ENCODE assay signal across 12 cellular contexts in the genomic region with DNA sequence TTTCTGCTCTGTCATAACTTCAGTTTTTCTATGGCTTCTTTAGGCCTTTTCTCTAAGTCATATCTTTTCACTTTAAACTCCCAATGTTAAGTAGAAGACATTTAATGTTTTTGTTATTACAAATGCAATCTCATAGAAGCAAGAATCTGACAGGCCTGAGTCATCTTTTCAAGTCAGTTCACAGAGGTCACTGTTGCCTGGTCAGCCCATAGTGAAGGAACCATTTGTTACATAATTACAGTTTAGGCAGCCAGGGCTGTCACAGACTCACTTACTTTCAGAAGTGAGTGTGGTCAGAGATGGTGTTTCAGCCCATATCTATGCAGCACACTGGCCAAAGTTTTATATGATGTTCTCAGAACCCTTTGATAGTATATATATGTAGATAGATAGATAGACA. TPM values are rescaled to one million over a fixed set of nuclear protein-coding genes. Genes with fewer than 3 reads are reported as not detected.
DNase-seq lines count a peak whose midpoint lies in the region; ATAC-seq, FAIRE-seq and TF ChIP-seq lines count a peak whose summit lies in the region.
"Had no signal": no experiment of that assay in that cellular context is flagged by ENCODE, and none has a peak within 500 bp of the region (broad histone marks: within the 10 kb centered on the region; RNA-seq: fewer than 3 reads in every experiment).

No MANE protein-coding gene starts in this region.

- H3K27ac ChIP-seq in right lobe of liver = no peak overlapping the region
- H3K27ac ChIP-seq in HepG2 (ENCODE audit: extremely low read length, insufficient read depth, low read length) = no peak overlapping the region
- H3K27ac ChIP-seq in adrenal gland = no peak overlapping the region
- no peak overlapping the region for H3K27ac ChIP-seq in prostate gland
- H3K27ac ChIP-seq: parathyroid adenoma had no signal

- H3K9ac ChIP-seq in HepG2 (ENCODE audit: insufficient read depth, low read depth, low read length) = no peak overlapping the region
- H3K9ac ChIP-seq: parathyroid adenoma had no signal

- no peak for TF ChIP-seq RAD21 in HepG2 (CRISPR knock-in tag; IDR thresholded peaks at IDR 0.05)

- H3K9me3 ChIP-seq in right lobe of liver = no peaks in the 10 kb centered on the region
- no peaks in the 10 kb centered on the region for H3K9me3 ChIP-seq in HepG2 (ENCODE audit: low read length)
- H3K9me3 ChIP-seq in adrenal gland (replicated peaks in 1 of 3) = no peaks in the 10 kb centered on the region
- no peaks in the 10 kb centered on the region for H3K9me3 ChIP-seq in prostate gland

- H4K20me1 ChIP-seq in HepG2 (ENCODE audit: insufficient read depth, low read length) = no peaks in the 10 kb centered on the region

- intact Hi-C loops in right lobe of liver (cut with DNase I) (no loop called here), HepG2 (cut with micrococcal nuclease; ENCODE audit: unreplicated experiment) (loop anchor here (10.0 kb wide), 1 partner anchor 194 kb away; no protein-coding TSS in a partner anchor), adrenal gland (cut with DNase I) (no loop called here), prostate gland (cut with DNase I) (no loop called here)

- CTCF ChIA-PET in HepG2 (lab: Yijun Ruan, JAX; ENCODE audit: low intra/inter-chr PET ratio, low total read pairs) = no interaction called here

- DNase-seq in right lobe of liver = no peak
- DNase-seq in HepG2 (ENCODE audit: low spot score) = no peak
- peak; percentile 24 to 76 (median 64) for DNase-seq in adrenal gland
- peak; percentile 57 for DNase-seq in glomerular visceral epithelial cell (ENCODE audit: extremely low spot score)
- no peak for DNase-seq in hippocampal formation (lab: John Stamatoyannopoulos, UW)
- no peak for DNase-seq in amygdala (lab: John Stamatoyannopoulos, UW)
- no peak for DNase-seq in prostate gland (ENCODE audit: low spot score)
- DNase-seq: effector CD8-positive, alpha-beta T cell had no signal

- no peak overlapping the region for H3K4me3 ChIP-seq in right lobe of liver
- H3K4me3 ChIP-seq in HepG2 (replicated peaks in 1 of 3; ENCODE audit: insufficient read depth in 1 of 3, low read depth in 2 of 3, low read length in 3 of 3) = no peak overlapping the region
- H3K4me3 ChIP-seq in adrenal gland = no peak overlapping the region
- H3K4me3 ChIP-seq in prostate gland = no peak overlapping the region

- TF ChIP-seq CTCF in right lobe of liver (IDR thresholded peaks at IDR 0.05) (no peak), HepG2 (CRISPR knock-in tag; IDR thresholded peaks at IDR 0.05) (no peak), adrenal gland (IDR thresholded peaks at IDR 0.05) (no peak), prostate gland (IDR thresholded peaks at IDR 0.05) (no peak)

- in situ Hi-C loops in HepG2 (cut with HindIII; ENCODE audit: extremely low pct_ligation_motif_present, low pct_unique_long_range_greater_than_20kb) = no loop called here

- no peaks in the 10 kb centered on the region for H3K27me3 ChIP-seq in right lobe of liver
- no peaks in the 10 kb centered on the region for H3K27me3 ChIP-seq in HepG2 (ENCODE audit: control insufficient read depth in 1 of 2, insufficient read depth in 2 of 2, low read length in 2 of 2)
- H3K27me3 ChIP-seq in adrenal gland = no peaks in the 10 kb centered on the region
- no peaks in the 10 kb centered on the region for H3K27me3 ChIP-seq in prostate gland (replicated peaks; ENCODE audit: insufficient read depth)

- H3K36me3 ChIP-seq in right lobe of liver (no peaks in the 10 kb centered on the region), HepG2 (replicated peaks in 1 of 2; ENCODE audit: control insufficient read depth in 1 of 2, insufficient read depth in 2 of 2, low read length in 2 of 2) (no peaks in the 10 kb centered on the region), adrenal gland (replicated peaks in 1 of 2) (no peaks in the 10 kb centered on the region), prostate gland (no peaks in the 10 kb centered on the region)

- H3K4me1 ChIP-seq in right lobe of liver = no peaks in the 10 kb centered on the region
- no peaks in the 10 kb centered on the region for H3K4me1 ChIP-seq in HepG2 (ENCODE audit: insufficient read depth, low read length)
- no peaks in the 10 kb centered on the region for H3K4me1 ChIP-seq in adrenal gland (replicated peaks in 1 of 2)
- H3K4me1 ChIP-seq in prostate gland (replicated peaks) = no peaks in the 10 kb centered on the region
- H3K4me1 ChIP-seq: parathyroid adenoma had no signal

- no peak for FAIRE-seq in HepG2 (lab: Jason Lieb, UNC)

- no peak overlapping the region for H2AFZ ChIP-seq in HepG2 (ENCODE audit: low read length)
- H2AFZ ChIP-seq: parathyroid adenoma had no signal

- BruUV-seq in HepG2 (replicated peaks; lab: Mats Ljungman, UMichigan) = no TSS peak

- TF ChIP-seq POLR2A in right lobe of liver (IDR thresholded peaks at IDR 0.05) (no peak), HepG2 (IDR thresholded peaks at IDR 0.05; ENCODE audit: insufficient read depth in 1 of 2, low read depth in 2 of 2, low read length in 2 of 2) (no peak), adrenal gland (IDR thresholded peaks at IDR 0.05) (no peak), prostate gland (IDR thresholded peaks at IDR 0.05) (no peak)

- no peak overlapping the region for H3K4me2 ChIP-seq in HepG2 (ENCODE audit: low read depth, low read length)

- POLR2A ChIA-PET in HepG2 (lab: Yijun Ruan, JAX) = no interaction called here

- ATAC-seq in right lobe of liver (peak in 3 of 4 donors; percentile 32 to 68 (median 43)), HepG2 (no peak), GM21576 (IDR thresholded peaks at IDR 0.05; ENCODE audit: unreplicated experiment) (no peak)

- H3K79me2 ChIP-seq in HepG2 (ENCODE audit: insufficient read depth, low read length) = no peaks in the 10 kb centered on the region
- H3K79me2 ChIP-seq: parathyroid adenoma had no signal

- no peak for TF ChIP-seq EP300 in HepG2 (IDR thresholded peaks at IDR 0.05; ENCODE audit: low read depth in 2 of 2, low read length in 2 of 2)
- TF ChIP-seq EP300 in HepG2 (CRISPR knock-in tag; IDR thresholded peaks at IDR 0.05; ENCODE audit: borderline replicate concordance) = no peak

TF ChIP-seq in HepG2, 621 proteins besides CTCF, POLR2A, EP300 and RAD21 (continues in another document):
- TF ChIP-seq, protein P1, sequence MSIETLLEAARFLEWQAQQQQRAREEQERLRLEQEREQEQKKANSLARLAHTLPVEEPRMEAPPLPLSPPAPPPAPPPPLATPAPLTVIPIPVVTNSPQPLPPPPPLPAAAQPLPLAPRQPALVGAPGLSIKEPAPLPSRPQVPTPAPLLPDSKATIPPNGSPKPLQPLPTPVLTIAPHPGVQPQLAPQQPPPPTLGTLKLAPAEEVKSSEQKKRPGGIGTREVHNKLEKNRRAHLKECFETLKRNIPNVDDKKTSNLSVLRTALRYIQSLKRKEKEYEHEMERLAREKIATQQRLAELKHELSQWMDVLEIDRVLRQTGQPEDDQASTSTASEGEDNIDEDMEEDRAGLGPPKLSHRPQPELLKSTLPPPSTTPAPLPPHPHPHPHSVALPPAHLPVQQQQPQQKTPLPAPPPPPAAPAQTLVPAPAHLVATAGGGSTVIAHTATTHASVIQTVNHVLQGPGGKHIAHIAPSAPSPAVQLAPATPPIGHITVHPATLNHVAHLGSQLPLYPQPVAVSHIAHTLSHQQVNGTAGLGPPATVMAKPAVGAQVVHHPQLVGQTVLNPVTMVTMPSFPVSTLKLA (IDR thresholded peaks at IDR 0.05) = no peak
- no peak for TF ChIP-seq XRCC5 (optimal IDR thresholded peaks at IDR 0.05; ENCODE audit: low read length)
- no peak for TF ChIP-seq PRPF4 (IDR thresholded peaks at IDR 0.05; ENCODE audit: low read depth, low read length, poor library complexity, severe bottlenecking)
- TF ChIP-seq, protein P2, sequence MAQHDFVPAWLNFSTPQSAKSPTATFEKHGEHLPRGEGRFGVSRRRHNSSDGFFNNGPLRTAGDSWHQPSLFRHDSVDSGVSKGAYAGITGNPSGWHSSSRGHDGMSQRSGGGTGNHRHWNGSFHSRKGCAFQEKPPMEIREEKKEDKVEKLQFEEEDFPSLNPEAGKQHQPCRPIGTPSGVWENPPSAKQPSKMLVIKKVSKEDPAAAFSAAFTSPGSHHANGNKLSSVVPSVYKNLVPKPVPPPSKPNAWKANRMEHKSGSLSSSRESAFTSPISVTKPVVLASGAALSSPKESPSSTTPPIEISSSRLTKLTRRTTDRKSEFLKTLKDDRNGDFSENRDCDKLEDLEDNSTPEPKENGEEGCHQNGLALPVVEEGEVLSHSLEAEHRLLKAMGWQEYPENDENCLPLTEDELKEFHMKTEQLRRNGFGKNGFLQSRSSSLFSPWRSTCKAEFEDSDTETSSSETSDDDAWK (CRISPR knock-in tag; IDR thresholded peaks at IDR 0.05) = no peak
- no peak for TF ChIP-seq RBAK (CRISPR knock-in tag; IDR thresholded peaks at IDR 0.05)
- no peak for TF ChIP-seq YEATS2 (CRISPR knock-in tag; IDR thresholded peaks at IDR 0.05; ENCODE audit: borderline replicate concordance)
- no peak for TF ChIP-seq CBX5 (CRISPR knock-in tag; IDR thresholded peaks at IDR 0.05; ENCODE audit: borderline replicate concordance)
- no peak for TF ChIP-seq DNMT3B (CRISPR knock-in tag; conservative IDR thresholded peaks at IDR 0.05)

RNA-seq across cellular contexts. Expression of a gene that starts 46.5 kb away (rescaled TPM):
- total RNA-seq in right lobe of liver = not detected
- total RNA-seq in HepG2 (2016; rRNA removed; fragmentation: Illumina TruSeq; extraction: Trizol) = not detected in 2 replicates
- total RNA-seq in HepG2 (2016; cell fraction: cytosol; rRNA removed; fragmentation: Illumina TruSeq; extraction: Trizol; ENCODE audit: low read depth) = not detected in 2 replicates
- total RNA-seq in HepG2 (2016; cell fraction: insoluble cytoplasmic fraction; rRNA removed; fragmentation: Illumina TruSeq; extraction: Trizol) = not detected in 2 replicates
- total RNA-seq in HepG2 (2016; cell fraction: membrane; rRNA removed; fragmentation: Illumina TruSeq; extraction: Trizol) = not detected in 2 replicates
- total RNA-seq in HepG2 (2016; cell fraction: nucleus; rRNA removed; fragmentation: Illumina TruSeq; extraction: Trizol) = not detected in 2 replicates
- not detected in 2 replicates for polyA plus RNA-seq in HepG2 (2011; rRNA removed)
- not detected in 2 replicates for polyA plus RNA-seq in HepG2 (2011; cell fraction: cytosol; rRNA removed)
- polyA plus RNA-seq in HepG2 (2011; cell fraction: nucleus; rRNA removed) = not detected in 2 replicates
- not detected in 2 replicates for polyA plus RNA-seq in HepG2 (2012)
- polyA plus RNA-seq in HepG2 (2016; cell fraction: cytosol; fragmentation: Illumina TruSeq; extraction: Trizol; ENCODE audit: low read depth) = not detected in 2 replicates
- polyA plus RNA-seq in HepG2 (2016; cell fraction: insoluble cytoplasmic fraction; fragmentation: Illumina TruSeq; extraction: Trizol; ENCODE audit: low read depth) = not detected in 2 replicates
- polyA plus RNA-seq in HepG2 (2016; cell fraction: membrane; fragmentation: Illumina TruSeq; extraction: Trizol; ENCODE audit: low read depth) = not detected in 2 replicates
- polyA plus RNA-seq in HepG2 (2016; cell fraction: nucleus; fragmentation: Illumina TruSeq; extraction: Trizol; ENCODE audit: insufficient read depth, low read depth) = not detected in 2 replicates
- polyA minus RNA-seq in HepG2 (2011; rRNA and poly(A)+ RNA removed; ENCODE audit: low replicate concordance) = not detected in 2 replicates
- not detected in 2 replicates for polyA minus RNA-seq in HepG2 (2011; cell fraction: cytosol; rRNA and poly(A)+ RNA removed)
- not detected in 2 replicates for polyA minus RNA-seq in HepG2 (2011; cell fraction: nucleus; rRNA and poly(A)+ RNA removed)
- not detected for total RNA-seq in adrenal gland
- not detected for polyA plus RNA-seq in adrenal gland
- 1 to 10 TPM in 1 of 2 donors, not detected in 1; 3.0 TPM for total RNA-seq in prostate gland
- total RNA-seq: ureter had no signal
- polyA plus RNA-seq: adipose tissue had no signal

Comparison
In these comparisons a context has a peak if more than half of its experiments do, and no peak if none do; other contexts are left out.
1. ATAC-seq: peak in right lobe of liver (3 of 4); none in HepG2 (single experiment) and GM21576 (single experiment).
2. DNase-seq: peak in adrenal gland (7 of 7) and glomerular visceral epithelial cell (single experiment); none in right lobe of liver (0 of 3), HepG2 (single experiment), hippocampal formation (0 of 2), amygdala (0 of 56) and prostate gland (single experiment).